In genomic region chr12:40522837-40523236, GRCh38 we compare ENCODE assay signal across 35 cellular contexts.
"Had no signal": no experiment of that assay in that cellular context is flagged by ENCODE, and none has a peak within 500 bp of the region (broad histone marks: within the 10 kb centered on the region; RNA-seq: fewer than 3 reads in every experiment).

No MANE protein-coding gene starts in this region.

- DNase-seq: activated effector memory CD4-positive, alpha-beta T cell treated with anti-CD3 and anti-CD28 coated beads, Interleukin-2, amount 50 U/mL, for 16 hours; activated effector memory CD4-positive, alpha-beta T cell treated with Interleukin-2 at 50 U/mL for 16 hours; activated gamma-delta T cell; activated gamma-delta T cell treated with Interleukin-2 at 50 U/mL for 16 hours; activated naive CD4-positive, alpha-beta T cell; activated naive CD4-positive, alpha-beta T cell treated with anti-CD3 and anti-CD28 coated beads for 36 hours; activated naive CD4-positive, alpha-beta T cell treated with anti-CD3 and anti-CD28 coated beads, Interleukin-2, amount 10 ng/mL, durations not matched to agents 7 days and 5 days; activated naive CD4-positive, alpha-beta T cell treated with anti-CD3 and anti-CD28 coated beads, Interleukin-2, amount 50 U/mL, for 16 hours; activated naive CD4-positive, alpha-beta T cell treated with Interleukin-2 at 50 U/mL for 16 hours; activated naive CD8-positive, alpha-beta T cell treated with anti-CD3 and anti-CD28 coated beads for 36 hours; activated naive CD8-positive, alpha-beta T cell treated with anti-CD3 and anti-CD28 coated beads, Interleukin-2, amount 10 ng/mL, durations not matched to agents 7 days and 5 days; activated naive CD8-positive, alpha-beta T cell treated with anti-CD3 and anti-CD28 coated beads, Interleukin-2, amount 50 U/mL, for 24 hours; activated T-cell treated with anti-CD3 and anti-CD28 coated beads for 4 hours; activated T-cell treated with anti-CD3 and anti-CD28 coated beads, Interleukin-2, amount 50 U/mL, for 1 hour; activated T-cell treated with anti-CD3 and anti-CD28 coated beads, Interleukin-2, amount 50 U/mL, for 24 hours; activated T-cell treated with anti-CD3 and anti-CD28 coated beads, Interleukin-2, amount 50 U/mL, for 4 hours; activated T-cell treated with anti-CD3 and anti-CD28 coated beads, Interleukin-2, amount 50 U/mL, for 48 hours; activated T-cell treated with anti-CD3 and anti-CD28 coated beads, Interleukin-2, amount 50 U/mL, for 72 hours; adrenal gland; amniotic stem cell; amygdala; anterior cingulate cortex; aorta; body of pancreas; brain microvascular endothelial cell; caudate nucleus; central memory CD4-positive, alpha-beta T cell; cerebellar nuclear complex had no signal

- H3K27ac ChIP-seq: adrenal gland, ascending aorta, body of pancreas, brain microvascular endothelial cell, breast epithelium, cardiac muscle cell had no signal

- ATAC-seq: activated naive CD4-positive, alpha-beta T cell treated with anti-CD3 and anti-CD28 coated beads, Interleukin-2, amount 50 U/mL, for 72 hours; activated naive CD8-positive, alpha-beta T cell treated with anti-CD3 and anti-CD28 coated beads, Interleukin-2, amount 50 U/mL, for 24 hours; activated T-cell treated with anti-CD3 and anti-CD28 coated beads, Interleukin-2, amount 50 U/mL, for 4 hours; activated T-cell treated with anti-CD3 and anti-CD28 coated beads, Interleukin-2, amount 50 U/mL, for 72 hours; activated T-helper 17 cell treated with anti-CD3 and anti-CD28 coated beads, Interleukin-2, amount 50 U/mL, for 72 hours; body of pancreas had no signal

- H3K4me1 ChIP-seq: adrenal gland, ascending aorta, body of pancreas, breast epithelium had no signal

- H3K36me3 ChIP-seq: adrenal gland, ascending aorta, brain microvascular endothelial cell, breast epithelium, cardiac muscle cell had no signal

- FAIRE-seq: astrocyte, bronchial epithelial cell had no signal

- H3K27me3 ChIP-seq: adrenal gland, ascending aorta, body of pancreas, brain microvascular endothelial cell, breast epithelium, cardiac muscle cell had no signal

- H3K4me3 ChIP-seq: adrenal gland, ascending aorta, body of pancreas, breast epithelium, cardiac muscle cell had no signal

- H3K9me3 ChIP-seq: adrenal gland, ascending aorta, body of pancreas, breast epithelium had no signal
